In the genomic region with DNA sequence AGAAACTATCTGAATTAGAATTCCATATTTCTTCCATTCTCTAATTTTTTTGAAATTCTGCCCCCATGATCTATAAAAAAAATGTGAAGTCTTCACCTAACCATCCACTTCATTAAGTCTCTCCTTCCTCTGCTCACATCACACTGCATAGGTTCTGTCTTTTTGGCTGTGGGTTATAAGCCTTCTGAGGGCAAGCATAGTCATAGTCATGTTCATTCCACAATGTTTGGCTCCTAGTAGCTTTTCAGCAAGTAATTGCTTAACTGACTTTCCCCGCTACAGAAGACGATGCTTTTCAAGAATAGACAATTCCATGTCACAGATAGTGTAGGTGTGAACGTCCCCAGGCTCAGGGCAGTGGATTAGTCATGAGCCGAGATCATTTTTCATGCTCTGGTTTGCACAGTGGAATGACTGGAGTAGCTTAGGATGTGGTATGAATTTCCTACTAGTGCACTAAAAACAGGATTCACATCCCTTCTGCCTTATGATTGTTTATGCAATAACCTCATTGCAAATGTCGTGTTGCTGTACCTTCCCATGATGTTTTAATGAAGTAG, we compare ENCODE assay signal across 13 cellular contexts. TPM values are rescaled to one million over a fixed set of nuclear protein-coding genes. Genes with fewer than 3 reads are reported as not detected.
DNase-seq lines count a peak whose midpoint lies in the region; ATAC-seq and TF ChIP-seq lines count a peak whose summit lies in the region.
"Had no signal": no experiment of that assay in that cellular context is flagged by ENCODE, and none has a peak within 500 bp of the region (broad histone marks: within the 10 kb centered on the region; RNA-seq: fewer than 3 reads in every experiment).

No MANE protein-coding gene starts in this region.

- no peak overlapping the region for H4K91ac ChIP-seq in IMR-90 (ENCODE audit: insufficient read depth, low read depth, low read length)

- no peak for DNase-seq in CD4-positive, CD25-positive, alpha-beta regulatory T cell
- peak; percentile 60 for DNase-seq in IMR-90
- DNase-seq in activated naive CD8-positive, alpha-beta T cell treated with anti-CD3 and anti-CD28 coated beads for 36 hours = no peak
- peak; percentile 60 for DNase-seq in kidney tubule cell (ENCODE audit: low spot score)
- DNase-seq in activated CD4-positive, CD25-positive, alpha-beta regulatory T cell treated with anti-CD3 and anti-CD28 coated beads, Interleukin-2, amount 50 U/mL, for 72 hours = no peak
- DNase-seq in COLO829 (ENCODE audit: low spot score) = no peak
- DNase-seq: effector memory CD4-positive, alpha-beta T cell; mesendoderm; NCI-H2029; stimulated activated naive CD4-positive, alpha-beta T cell treated with Interleukin-2 at 50 U/mL for 16 hours had no signal

- no peaks in the 10 kb centered on the region for H3K27me3 Mint-ChIP-seq in CD4-positive, CD25-positive, alpha-beta regulatory T cell
- no peaks in the 10 kb centered on the region for H3K27me3 Mint-ChIP-seq in activated naive CD8-positive, alpha-beta T cell treated with anti-CD3 and anti-CD28 coated beads for 36 hours
- H3K27me3 Mint-ChIP-seq: CD4-positive, alpha-beta memory T cell had no signal

- no peak overlapping the region for H3K4me3 Mint-ChIP-seq in CD4-positive, CD25-positive, alpha-beta regulatory T cell
- H3K4me3 Mint-ChIP-seq in activated naive CD8-positive, alpha-beta T cell treated with anti-CD3 and anti-CD28 coated beads for 36 hours = no peak overlapping the region

- WGBS in IMR-90 (ENCODE audit: extremely low coverage in 2 of 2, insufficient read length in 1 of 2), 2 experiments = no CpG with 5 or more reads among the region's 5 CpGs

- H2AK9ac ChIP-seq in IMR-90 (replicated peaks; ENCODE audit: low read depth, low read length, poor library complexity) = no peak overlapping the region

- intact Hi-C loops in IMR-90 (cut with micrococcal nuclease) = no loop called here

- peak overlapping the region; percentile 84 to 95 (median 89) for H3K27ac Mint-ChIP-seq in CD4-positive, CD25-positive, alpha-beta regulatory T cell
- H3K27ac Mint-ChIP-seq in activated naive CD8-positive, alpha-beta T cell treated with anti-CD3 and anti-CD28 coated beads for 36 hours = peak overlapping the region; percentile 85

- no peak overlapping the region for H3K4me3 ChIP-seq in CD4-positive, CD25-positive, alpha-beta regulatory T cell (ENCODE audit: low read depth, low read length)
- no peak overlapping the region for H3K4me3 ChIP-seq in IMR-90 (ENCODE audit: insufficient read depth, low read depth, low read length)

- H3K79me1 ChIP-seq in IMR-90 (ENCODE audit: low read depth in 1 of 2, low read length in 2 of 2) = peaks cover 7 to 43% of the 10 kb centered on the region in 2 experiments; a peak in 3 of 4 replicates

- H2AFZ ChIP-seq in IMR-90 (replicated peaks; ENCODE audit: low read length, poor library complexity) = no peak overlapping the region

- H3K18ac ChIP-seq in IMR-90 (ENCODE audit: low read depth, low read length) = no peak overlapping the region

- POLR2A ChIA-PET in IMR-90 (lab: Charles Lee; ENCODE audit: unreplicated experiment) = no interaction called here

- peaks cover 2% of the 10 kb centered on the region for H3K36me3 Mint-ChIP-seq in CD4-positive, CD25-positive, alpha-beta regulatory T cell
- H3K36me3 Mint-ChIP-seq in activated naive CD8-positive, alpha-beta T cell treated with anti-CD3 and anti-CD28 coated beads for 36 hours = peaks cover 5% of the 10 kb centered on the region

- H3K9me3 ChIP-seq in CD4-positive, CD25-positive, alpha-beta regulatory T cell (ENCODE audit: control insufficient read depth in 2 of 2, low read length in 2 of 2) = no peaks in the 10 kb centered on the region
- no peaks in the 10 kb centered on the region for H3K9me3 ChIP-seq in IMR-90 (ENCODE audit: control insufficient read depth, insufficient read depth, low read length)

- no peak overlapping the region for H3K4me2 ChIP-seq in IMR-90 (ENCODE audit: low read depth, low read length)

- no peak for TF ChIP-seq CTCF in IMR-90 (conservative IDR thresholded peaks at IDR 0.05; ENCODE audit: low read depth, low read length)

- H4K5ac ChIP-seq in IMR-90 (ENCODE audit: low read depth, low read length) = no peak overlapping the region

- H3K36me3 ChIP-seq in CD4-positive, CD25-positive, alpha-beta regulatory T cell (ENCODE audit: control insufficient read depth, insufficient read depth, low read length) = no peaks in the 10 kb centered on the region
- H3K36me3 ChIP-seq in IMR-90 (ENCODE audit: control insufficient read depth, insufficient read depth, low read length) = no peaks in the 10 kb centered on the region

- H2BK20ac ChIP-seq in IMR-90 (ENCODE audit: low read depth, low read length) = no peak overlapping the region

- H3K56ac ChIP-seq in IMR-90 (ENCODE audit: extremely low read depth, insufficient read depth, low read length) = no peak overlapping the region

- no peak for TF ChIP-seq RAD21 in IMR-90 (IDR thresholded peaks at IDR 0.05; ENCODE audit: low read length)

- no peaks in the 10 kb centered on the region for H3K9me3 Mint-ChIP-seq in CD4-positive, CD25-positive, alpha-beta regulatory T cell
- H3K9me3 Mint-ChIP-seq in activated naive CD8-positive, alpha-beta T cell treated with anti-CD3 and anti-CD28 coated beads for 36 hours = peaks cover 3% of the 10 kb centered on the region
- H3K9me3 Mint-ChIP-seq: CD4-positive, alpha-beta memory T cell had no signal

- H3K27me3 ChIP-seq in CD4-positive, CD25-positive, alpha-beta regulatory T cell (ENCODE audit: control insufficient read depth, insufficient read depth, low read length) = no peaks in the 10 kb centered on the region
- no peaks in the 10 kb centered on the region for H3K27me3 ChIP-seq in IMR-90 (ENCODE audit: control insufficient read depth, insufficient read depth, low read length)

- in situ Hi-C loops in IMR-90 (cut with MboI; ENCODE audit: low sequenced_read_pairs) = loop anchor here (5.0 to 10.0 kb wide), 2 partner anchors 48 to 141 kb away; partner anchors contain the start of gene SERPINB1

- no peak overlapping the region for H3K9ac ChIP-seq in IMR-90 (ENCODE audit: low read depth, low read length)

- no peak overlapping the region for H3K4ac ChIP-seq in IMR-90 (ENCODE audit: low read depth, low read length)

- dilution Hi-C loops in IMR-90 (cut with HindIII; ENCODE audit: low sequenced_read_pairs, unreplicated experiment) = no loop called here

- H3K4me1 ChIP-seq in CD4-positive, CD25-positive, alpha-beta regulatory T cell (ENCODE audit: control insufficient read depth, insufficient read depth, low read length, poor library complexity, severe bottlenecking) = peaks cover 17% of the 10 kb centered on the region
- peaks cover 14% of the 10 kb centered on the region for H3K4me1 ChIP-seq in IMR-90 (ENCODE audit: control insufficient read depth, insufficient read depth, low read length)

- no peak overlapping the region for H4K8ac ChIP-seq in IMR-90 (ENCODE audit: low read depth in 2 of 2, low read length in 2 of 2)

- peak overlapping the region; percentile 48; the same call in 1 of the 2 replicates for H2AK5ac ChIP-seq in IMR-90 (ENCODE audit: low read depth, low read length)

- no peaks in the 10 kb centered on the region for H4K20me1 ChIP-seq in IMR-90 (ENCODE audit: insufficient read depth, low read length)

- no peak overlapping the region; the same call in 1 of the 2 replicates for H3K14ac ChIP-seq in IMR-90 (replicated peaks; ENCODE audit: low read depth, low read length)

- CTCF ChIA-PET in IMR-90 (lab: Yijun Ruan, JAX) = interaction anchor here (0.9 kb wide), 1 partner anchor 47 kb away, joined by 3 read pairs; the partner anchor contains the start of gene SERPINB1

- H3K27ac ChIP-seq in CD4-positive, CD25-positive, alpha-beta regulatory T cell (ENCODE audit: insufficient read depth, low read length, poor library complexity, severe bottlenecking) = no peak overlapping the region
- H3K27ac ChIP-seq in IMR-90 (ENCODE audit: insufficient read depth, low read length) = no peak overlapping the region

- H3K23ac ChIP-seq in IMR-90 (ENCODE audit: low read depth, low read length) = no peak overlapping the region

- ATAC-seq in CD4-positive, CD25-positive, alpha-beta regulatory T cell (ENCODE audit: low read depth in 2 of 2) = no peak
- no peak for ATAC-seq in IMR-90 (ENCODE audit: low read depth)
- ATAC-seq in HG02981 (IDR thresholded peaks at IDR 0.05; ENCODE audit: unreplicated experiment) = no peak
- ATAC-seq in GM19467 (IDR thresholded peaks at IDR 0.05; ENCODE audit: unreplicated experiment) = no peak

- no TSS peak for BruUV-seq in IMR-90 (replicated peaks; lab: Mats Ljungman, UMichigan)

- H2BK5ac ChIP-seq in IMR-90 (ENCODE audit: low read depth, low read length, poor library complexity, severe bottlenecking) = no peak overlapping the region

- no peak for TF ChIP-seq POLR2A in IMR-90 (IDR thresholded peaks at IDR 0.05; ENCODE audit: low read depth, low read length)

- peaks cover 14% of the 10 kb centered on the region; the same call in 1 of the 2 replicates for H3K9me1 ChIP-seq in IMR-90 (ENCODE audit: insufficient read depth, low read length)

- peaks cover 4 to 43% (median 21%) of the 10 kb centered on the region in 4 donors for H3K4me1 Mint-ChIP-seq in CD4-positive, CD25-positive, alpha-beta regulatory T cell
- H3K4me1 Mint-ChIP-seq in activated naive CD8-positive, alpha-beta T cell treated with anti-CD3 and anti-CD28 coated beads for 36 hours = peaks cover 42% of the 10 kb centered on the region

- no peak overlapping the region for H2BK15ac ChIP-seq in IMR-90 (ENCODE audit: low read depth, low read length)

- no peak overlapping the region for H2BK120ac ChIP-seq in IMR-90 (ENCODE audit: low read depth, low read length)

RNA-seq across cellular contexts. Expression of gene WRNIP1, which starts 29.1 kb away (rescaled TPM):
- total RNA-seq in CD4-positive, CD25-positive, alpha-beta regulatory T cell = 31.5 TPM
- polyA plus RNA-seq in CD4-positive, CD25-positive, alpha-beta regulatory T cell = 10 to 100 TPM; 29.6 to 36.7 (median 32.7) TPM
- total RNA-seq in IMR-90 (2012; rRNA removed) = 37.2 and 47.1 TPM in 2 replicates
- 42.6 and 43.7 TPM in 2 replicates for polyA plus RNA-seq in IMR-90 (2012; rRNA removed)
- 45.5 and 55.1 TPM in 2 replicates for polyA plus RNA-seq in IMR-90 (2012; cell fraction: cytosol; rRNA removed)
- polyA plus RNA-seq in IMR-90 (2012; cell fraction: nucleus; rRNA removed; ENCODE audit: low replicate concordance) = 42.3 and 49.2 TPM in 2 replicates
- total RNA-seq in activated naive CD8-positive, alpha-beta T cell treated with anti-CD3 and anti-CD28 coated beads for 36 hours = 10 to 100 TPM; 47.6 to 47.8 TPM

RNA-seq across cellular contexts. Expression of gene MYLK4, which starts 43.5 kb away (rescaled TPM):
- 0.91 TPM for total RNA-seq in CD4-positive, CD25-positive, alpha-beta regulatory T cell
- polyA plus RNA-seq in CD4-positive, CD25-positive, alpha-beta regulatory T cell = under 1 TPM in 2 of 4 donors, not detected in 2; 0.20 to 0.37 TPM
- total RNA-seq in IMR-90 (2012; rRNA removed) = under 0.01 TPM in 2 replicates
- 0.07 TPM in 2 replicates for polyA plus RNA-seq in IMR-90 (2012; rRNA removed)
- polyA plus RNA-seq in IMR-90 (2012; cell fraction: cytosol; rRNA removed) = 0.02 and 0.03 TPM in 2 replicates
- polyA plus RNA-seq in IMR-90 (2012; cell fraction: nucleus; rRNA removed; ENCODE audit: low replicate concordance) = 0.05 and 0.42 TPM in 2 replicates
- under 1 TPM; 0.10 to 0.21 TPM for total RNA-seq in activated naive CD8-positive, alpha-beta T cell treated with anti-CD3 and anti-CD28 coated beads for 36 hours

RNA-seq across cellular contexts. Expression of gene SERPINB1, which starts 47.4 kb away (rescaled TPM):
- 38.1 TPM for total RNA-seq in CD4-positive, CD25-positive, alpha-beta regulatory T cell
- 100 to 1,000 TPM; 100 to 116 (median 109) TPM for polyA plus RNA-seq in CD4-positive, CD25-positive, alpha-beta regulatory T cell
- total RNA-seq in IMR-90 (2012; rRNA removed) = 6.1 TPM in 2 replicates
- 7.0 and 9.1 TPM in 2 replicates for polyA plus RNA-seq in IMR-90 (2012; rRNA removed)
- polyA plus RNA-seq in IMR-90 (2012; cell fraction: cytosol; rRNA removed) = 2.8 and 2.9 TPM in 2 replicates
- polyA plus RNA-seq in IMR-90 (2012; cell fraction: nucleus; rRNA removed; ENCODE audit: low replicate concordance) = 1.4 and 6.8 TPM in 2 replicates
- total RNA-seq in activated naive CD8-positive, alpha-beta T cell treated with anti-CD3 and anti-CD28 coated beads for 36 hours = 10 to 100 TPM; 38.1 to 44.7 TPM

Comparison
In these comparisons a context has a peak if more than half of its experiments do, and no peak if none do; other contexts are left out.
1. DNase-seq: peak in IMR-90 (single experiment) and kidney tubule cell (single experiment); none in CD4-positive, CD25-positive, alpha-beta regulatory T cell (0 of 3), activated naive CD8-positive, alpha-beta T cell treated with anti-CD3 and anti-CD28 coated beads for 36 hours (single experiment), activated CD4-positive, CD25-positive, alpha-beta regulatory T cell treated with anti-CD3 and anti-CD28 coated beads, Interleukin-2, amount 50 U/mL, for 72 hours (single experiment) and COLO829 (single experiment).